ENCODE assay signal across 8 cellular contexts in genomic region chr14:100285913-100286400, GRCh38. TPM values are rescaled to one million over a fixed set of nuclear protein-coding genes. Genes with fewer than 3 reads are reported as not detected.
DNase-seq lines count a peak whose midpoint lies in the region; ATAC-seq and TF ChIP-seq lines count a peak whose summit lies in the region.

No MANE protein-coding gene starts in this region.

- no peak for DNase-seq in RWPE1 (ENCODE audit: low spot score)
- DNase-seq in esophagus squamous epithelium (lab: John Stamatoyannopoulos, UW), result no peak
- DNase-seq in psoas muscle, result no peak
- DNase-seq in posterior vena cava (ENCODE audit: low spot score), result no peak
- DNase-seq in GM10248 (ENCODE audit: extremely low spot score), result no peak
- no peak for DNase-seq in DMS 273 treated with DMSO at 0.1 percent for 48 hours (lab: John Stamatoyannopoulos, UW)
- no peak for DNase-seq in stimulated activated CD4-positive, alpha-beta T cell treated with anti-CD3 and anti-CD28 coated beads, Interleukin-2, amount 100 ng/mL, for 48 hours

- H3K4me1 ChIP-seq in esophagus squamous epithelium (peaks cover 17 to 70% (median 41%) of the 10 kb centered on the region in 3 donors), psoas muscle (peaks cover 41% of the 10 kb centered on the region)

- POLR2A ChIA-PET in RWPE1 (lab: Yijun Ruan, JAX; ENCODE audit: low non-redundant PET) (no interaction called here), GM10248 (lab: Yijun Ruan, JAX) (interaction anchor here (0.6 kb wide), 1 partner anchor 229 kb away, joined by 4 read pairs; no protein-coding TSS in a partner anchor)

- CTCF ChIA-PET in RWPE1 (lab: Yijun Ruan, JAX), result interaction anchor here (0.5 to 2.3 kb wide), 19 partner anchors 8 to 129 kb away, joined by 3 to 13 read pairs (median 4); partner anchors contain the start of gene SLC25A47
- CTCF ChIA-PET in GM10248 (lab: Yijun Ruan, JAX), result interaction anchor here (0.7 to 7.0 kb wide), 28 partner anchors 11 to 368 kb away, joined by 3 to 121 read pairs (median 4); partner anchors contain the start of gene SLC25A47

- H3K4me3 ChIP-seq in GM08714 (ENCODE audit: low read length) (peak overlapping the region; percentile 79; the same call in 1 of the 2 replicates), esophagus squamous epithelium (peak overlapping the region; percentile 64 to 91 (median 79)), psoas muscle (peak overlapping the region; percentile 88)

- WGBS in esophagus squamous epithelium, 2 donors, result 30 to 31% methylated on average over 6 to 11 of the region's 13 CpGs
- 30 to 38% (median 33%) methylated on average over 7 to 13 of the region's 13 CpGs for WGBS in psoas muscle, 3 donors

- no peak; the same call in 1 of the 2 replicates for TF ChIP-seq CTCF in RWPE1 (conservative IDR thresholded peaks at IDR 0.05; ENCODE audit: low read depth)
- TF ChIP-seq CTCF in esophagus squamous epithelium (IDR thresholded peaks at IDR 0.05), result no peak
- TF ChIP-seq CTCF in psoas muscle (IDR thresholded peaks at IDR 0.05), result no peak
- no peak for TF ChIP-seq CTCF in GM10248 (IDR thresholded peaks at IDR 0.05; ENCODE audit: control extremely low read depth, extremely low read depth, low read depth, missing control alignments)

- peak overlapping the region; percentile 79 for H3K27ac ChIP-seq in RWPE1
- peak overlapping the region; percentile 91 to 95 (median 92) for H3K27ac ChIP-seq in esophagus squamous epithelium
- H3K27ac ChIP-seq in psoas muscle, result peak overlapping the region; percentile 93

- H3K9me3 ChIP-seq in esophagus squamous epithelium, result no peaks in the 10 kb centered on the region
- H3K9me3 ChIP-seq in psoas muscle, result no peaks in the 10 kb centered on the region

- ATAC-seq in psoas muscle, result no peak

- H3K27me3 ChIP-seq in esophagus squamous epithelium (no peaks in the 10 kb centered on the region), psoas muscle (ENCODE audit: insufficient read depth in 3 of 3, low read length in 2 of 3) (no peaks in the 10 kb centered on the region)

- intact Hi-C loops in esophagus squamous epithelium (cut with DNase I) (no loop called here), psoas muscle (cut with DNase I) (loop anchor here in 1 of 2 donors (5.0 kb wide), 1 partner anchor 91 kb away; the partner anchor contains the start of gene WDR25), posterior vena cava (cut with DNase I) (no loop called here)

- H3K36me3 ChIP-seq in esophagus squamous epithelium, result peaks cover 1 to 26% (median 6%) of the 10 kb centered on the region in 3 donors
- peaks cover 0 to 3% of the 10 kb centered on the region in 2 donors for H3K36me3 ChIP-seq in psoas muscle (ENCODE audit: insufficient read depth in 1 of 2, low read depth in 1 of 2)

- no peak for TF ChIP-seq POLR2A in esophagus squamous epithelium (IDR thresholded peaks at IDR 0.05)

RNA-seq across cellular contexts. Expression of gene SLC25A29, which starts 20.3 kb away (rescaled TPM):
- total RNA-seq in esophagus squamous epithelium (10 to 100 TPM; 23.3 to 64.3 (median 55.6) TPM), psoas muscle (10 to 100 TPM in 1 of 4 donors, 1 to 10 TPM in 3; 5.0 to 14.8 (median 7.5) TPM), posterior vena cava (10 to 100 TPM; 23.6 to 27.4 TPM)
- 1 to 10 TPM; 4.5 to 7.2 (median 6.7) TPM for polyA plus RNA-seq in psoas muscle

RNA-seq across cellular contexts. Expression of gene SLC25A47, which starts 37.2 kb away (rescaled TPM):
- not detected for total RNA-seq in esophagus squamous epithelium
- total RNA-seq in psoas muscle, result under 1 TPM in 1 of 4 donors, not detected in 3; 0.12 TPM
- under 1 TPM in 1 of 3 donors, not detected in 2; 0.03 TPM for polyA plus RNA-seq in psoas muscle
- total RNA-seq in posterior vena cava, result not detected

RNA-seq across cellular contexts. Expression of gene YY1, which starts 47.0 kb away (rescaled TPM):
- total RNA-seq in esophagus squamous epithelium (10 to 100 TPM; 30.6 to 46.5 (median 33.5) TPM), psoas muscle (10 to 100 TPM; 44.6 to 58.4 (median 53.3) TPM), posterior vena cava (10 to 100 TPM; 41.4 to 46.2 TPM)
- 10 to 100 TPM; 23.8 to 44.3 (median 34.7) TPM for polyA plus RNA-seq in psoas muscle
